In genomic region chr2:128316777-128317185, GRCh38 we compare ENCODE assay signal across 8 cellular contexts. TPM values are rescaled to one million over a fixed set of nuclear protein-coding genes. Genes with fewer than 3 reads are reported as not detected.
DNase-seq lines count a peak whose midpoint lies in the region; ATAC-seq and TF ChIP-seq lines count a peak whose summit lies in the region.

No MANE protein-coding gene starts in this region.

- no TSS peak for BruUV-seq in Panc1 (replicated peaks; lab: Mats Ljungman, UMichigan)

- H3K9ac ChIP-seq in neural cell (ENCODE audit: low read length) = peak overlapping the region; percentile 83

- ATAC-seq in CD8-positive, alpha-beta T cell = no peak
- no peak for ATAC-seq in Panc1
- ATAC-seq in HG03439 (IDR thresholded peaks at IDR 0.05; ENCODE audit: unreplicated experiment) = no peak

- H3K79me2 ChIP-seq in neural cell (replicated peaks; ENCODE audit: insufficient read depth, low read length) = peaks cover 60% of the 10 kb centered on the region

- no peaks in the 10 kb centered on the region for H3K9me3 ChIP-seq in CD8-positive, alpha-beta T cell (ENCODE audit: low read length)
- no peaks in the 10 kb centered on the region for H3K9me3 ChIP-seq in Panc1 (ENCODE audit: control insufficient read depth, insufficient read depth, low read depth, low read length)
- H3K9me3 ChIP-seq in neural cell (ENCODE audit: low read length) = no peaks in the 10 kb centered on the region

- intact Hi-C loops in CD8-positive, alpha-beta T cell (cut with DNase I, micrococcal nuclease) = loop anchor here in 1 of 2 experiments (2.0 to 5.0 kb wide), 2 partner anchors 1562 to 1659 kb away; partner anchors contain the start of gene GYPC
- intact Hi-C loops in Panc1 (cut with micrococcal nuclease; ENCODE audit: unreplicated experiment) = loop anchor here (5.0 kb wide), 1 partner anchor 84 kb away; no protein-coding TSS in a partner anchor

- peaks cover 2% of the 10 kb centered on the region for H3K36me3 Mint-ChIP-seq in CD8-positive, alpha-beta T cell

- no peaks in the 10 kb centered on the region for H3K9me3 Mint-ChIP-seq in CD8-positive, alpha-beta T cell

- no peak overlapping the region for H3K27ac Mint-ChIP-seq in CD8-positive, alpha-beta T cell

- H3K27me3 Mint-ChIP-seq in CD8-positive, alpha-beta T cell (ENCODE audit: low read depth) = no peaks in the 10 kb centered on the region

- no peaks in the 10 kb centered on the region for H3K36me3 ChIP-seq in CD8-positive, alpha-beta T cell (ENCODE audit: insufficient read depth, low read length)
- H3K36me3 ChIP-seq in Panc1 (ENCODE audit: control insufficient read depth, insufficient read depth, low read length) (no peaks in the 10 kb centered on the region; the same call in 1 of the 2 replicates), neural cell (ENCODE audit: insufficient read depth, low read length) (no peaks in the 10 kb centered on the region)

- H3K9me2 ChIP-seq in neural cell (ENCODE audit: insufficient read depth, low read length) = no peaks in the 10 kb centered on the region

- H3K27me3 ChIP-seq in CD8-positive, alpha-beta T cell (ENCODE audit: insufficient read depth, low read length) = no peaks in the 10 kb centered on the region
- no peaks in the 10 kb centered on the region for H3K27me3 ChIP-seq in Panc1 (ENCODE audit: control insufficient read depth, insufficient read depth, low read length)
- H3K27me3 ChIP-seq in neural cell (ENCODE audit: insufficient read depth, low read depth, low read length) = no peaks in the 10 kb centered on the region

- H3K4me1 ChIP-seq in CD8-positive, alpha-beta T cell (ENCODE audit: insufficient read depth, low read length) = peaks cover 39% of the 10 kb centered on the region
- peaks cover 12% of the 10 kb centered on the region for H3K4me1 ChIP-seq in Panc1 (ENCODE audit: control insufficient read depth, insufficient read depth, low read length)

- peak in 2 of 7 experiments; percentile 5 to 46 for DNase-seq in CD8-positive, alpha-beta T cell
- DNase-seq in Panc1 (ENCODE audit: low read depth, low spot score) (no peak), epithelial cell of proximal tubule (ENCODE audit: low read depth) (no peak), NCI-H2196 (lab: John Stamatoyannopoulos, UW; ENCODE audit: unreplicated experiment) (no peak), GOT3 (lab: John Stamatoyannopoulos, UW) (no peak), HT-29 (ENCODE audit: low spot score) (no peak)

- peak overlapping the region; percentile 86 for H3K4me3 Mint-ChIP-seq in CD8-positive, alpha-beta T cell

- peak overlapping the region; percentile 74 for H3K4me2 ChIP-seq in neural cell (ENCODE audit: low read length)

- TF ChIP-seq EP300 in neural cell (conservative IDR thresholded peaks at IDR 0.05; ENCODE audit: poor library complexity, severe bottlenecking) = no peak

- TF ChIP-seq CTCF in CD8-positive, alpha-beta T cell (IDR thresholded peaks at IDR 0.05) = no peak
- no peak for TF ChIP-seq CTCF in Panc1 (IDR thresholded peaks at IDR 0.05)
- no peak for TF ChIP-seq CTCF in epithelial cell of proximal tubule (conservative IDR thresholded peaks at IDR 0.05; ENCODE audit: low read depth, low read length)
- TF ChIP-seq CTCF in neural cell (IDR thresholded peaks at IDR 0.05; ENCODE audit: poor library complexity, severe bottlenecking) = no peak

- peak overlapping the region; percentile 59 for H2AFZ ChIP-seq in neural cell (ENCODE audit: low read depth, low read length)

- no peaks in the 10 kb centered on the region for H3F3A ChIP-seq in neural cell (ENCODE audit: insufficient read depth, low read length, poor library complexity, severe bottlenecking)

- CTCF ChIA-PET in CD8-positive, alpha-beta T cell (lab: Charles Lee) = no interaction called here
- CTCF ChIA-PET in Panc1 (lab: Charles Lee) = no interaction called here

- no peaks in the 10 kb centered on the region for H4K20me1 ChIP-seq in neural cell (ENCODE audit: insufficient read depth)

- POLR2A ChIA-PET in CD8-positive, alpha-beta T cell (lab: Charles Lee) = interaction anchor here (0.6 kb wide), 1 partner anchor 16 kb away, joined by 3 read pairs; no protein-coding TSS in a partner anchor
- POLR2A ChIA-PET in Panc1 (lab: Charles Lee) = no interaction called here

- TF ChIP-seq RAD21 in neural cell (conservative IDR thresholded peaks at IDR 0.05) = no peak

- peaks cover 46% of the 10 kb centered on the region for H3K4me1 Mint-ChIP-seq in CD8-positive, alpha-beta T cell (ENCODE audit: low read depth)

- H3K4me3 ChIP-seq in CD8-positive, alpha-beta T cell (ENCODE audit: low read depth, low read length) = peak overlapping the region; percentile 68
- H3K4me3 ChIP-seq in Panc1 (ENCODE audit: low read depth in 2 of 2, low read length in 2 of 2) (peak overlapping the region; percentile 53 to 54), epithelial cell of proximal tubule (ENCODE audit: low read depth, low read length) (peak overlapping the region; percentile 68), neural cell (ENCODE audit: low read length) (peak overlapping the region; percentile 97)

- H3K27ac ChIP-seq in CD8-positive, alpha-beta T cell (ENCODE audit: low read depth, low read length) = no peak overlapping the region
- no peak overlapping the region for H3K27ac ChIP-seq in Panc1 (ENCODE audit: low read length)
- no peak overlapping the region for H3K27ac ChIP-seq in neural cell (ENCODE audit: low read length)

- in situ Hi-C loops in Panc1 (cut with HindIII; ENCODE audit: low pct_unique_long_range_greater_than_20kb, low sequenced_read_pairs) = no loop called here

TF ChIP-seq in neural cell, 6 proteins besides CTCF, POLR2A, EP300 and RAD21:
- TF ChIP-seq EZH2 (IDR thresholded peaks at IDR 0.05; ENCODE audit: borderline replicate concordance, insufficient read depth, low read length, poor library complexity, severe bottlenecking) (no peak), TAF1 (IDR thresholded peaks at IDR 0.05; ENCODE audit: low read depth) (no peak), MXI1 (conservative IDR thresholded peaks at IDR 0.05; ENCODE audit: poor library complexity, severe bottlenecking) (no peak), SMC3 (conservative IDR thresholded peaks at IDR 0.05; ENCODE audit: poor library complexity) (no peak), POLR2AphosphoS5 (IDR thresholded peaks at IDR 0.05) (no peak), REST (IDR thresholded peaks at IDR 0.05; ENCODE audit: borderline replicate concordance) (no peak)
TF ChIP-seq in neural cell: peak in this region for 0.

RNA-seq across cellular contexts. Expression of gene HS6ST1, which starts 1.9 kb away (rescaled TPM):
- 1 to 10 TPM; 6.3 to 7.7 TPM for total RNA-seq in CD8-positive, alpha-beta T cell
- total RNA-seq in Panc1 (2021; ENCODE audit: unreplicated experiment) = 22.0 TPM
- 22.0 TPM for polyA plus RNA-seq in Panc1 (2012; ENCODE audit: insufficient read length)
- 17.6 and 19.0 TPM in 2 replicates for total RNA-seq in epithelial cell of proximal tubule
- polyA plus RNA-seq in neural cell = 44.1 and 46.2 TPM in 2 replicates
- 72.5 and 80.3 TPM in 2 replicates for polyA minus RNA-seq in neural cell
- total RNA-seq in HT-29 (2014; rRNA removed; shearing (Covaris generic)) = 17.6 and 17.7 TPM in 2 replicates
